ENCODE assay signal across 1 cellular context in genomic region chr2:96389728-96390127, GRCh38.
TF ChIP-seq lines count a peak whose summit lies in the region.

No MANE protein-coding gene starts in this region.

TF ChIP-seq in H1, 55 proteins besides CTCF, POLR2A, EP300 and RAD21:
- no peak for TF ChIP-seq SP2 (IDR thresholded peaks at IDR 0.05; ENCODE audit: low read length)
- TF ChIP-seq ATF3 (IDR thresholded peaks at IDR 0.05; ENCODE audit: insufficient read depth, low read depth, low read length) = no peak
- no peak for TF ChIP-seq SIRT6 (IDR thresholded peaks at IDR 0.05; ENCODE audit: low read length)
- TF ChIP-seq SUZ12 (IDR thresholded peaks at IDR 0.05; ENCODE audit: low read length) = no peak
- no peak for TF ChIP-seq FOSL1 (IDR thresholded peaks at IDR 0.05; ENCODE audit: insufficient read depth, low read depth, low read length)
- TF ChIP-seq NRF1 (IDR thresholded peaks at IDR 0.05; ENCODE audit: low read depth, low read length) = no peak
- TF ChIP-seq ATF2 (IDR thresholded peaks at IDR 0.05; ENCODE audit: low read length) = no peak
- no peak for TF ChIP-seq SP4 (IDR thresholded peaks at IDR 0.05; ENCODE audit: low read length)
- no peak for TF ChIP-seq SP1 (IDR thresholded peaks at IDR 0.05; ENCODE audit: low read depth, low read length)
TF ChIP-seq in H1: peak in this region for 0.
